ENCODE assay signal across 9 cellular contexts in the genomic region with DNA sequence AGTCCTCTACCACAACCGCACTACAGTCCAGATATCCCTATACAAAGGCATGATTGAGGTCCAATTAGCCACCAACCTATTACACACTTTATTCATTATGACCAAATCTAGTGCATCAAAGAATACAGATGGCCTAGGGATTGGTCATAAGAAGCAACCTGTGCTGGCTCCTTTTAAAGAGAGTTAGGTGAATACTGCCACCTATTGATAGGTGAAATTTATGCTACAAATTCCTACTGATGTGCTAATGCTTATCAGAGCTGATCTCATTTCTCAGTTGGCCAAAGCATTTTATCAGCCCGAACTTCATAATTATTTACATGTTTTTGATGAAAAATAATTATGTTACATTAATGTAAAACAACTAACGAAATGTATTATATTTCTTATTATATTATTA.
DNase-seq lines count a peak whose midpoint lies in the region; ATAC-seq, FAIRE-seq and TF ChIP-seq lines count a peak whose summit lies in the region.
"Had no signal": no experiment of that assay in that cellular context is flagged by ENCODE, and none has a peak within 500 bp of the region (broad histone marks: within the 10 kb centered on the region; RNA-seq: fewer than 3 reads in every experiment).

No MANE protein-coding gene starts in this region.

- BruUV-seq in K562 (replicated peaks; lab: Mats Ljungman, UMichigan) = no TSS peak

- no peak overlapping the region for H3K4me3 Mint-ChIP-seq in effector memory CD8-positive, alpha-beta T cell

- intact Hi-C loops in K562 (cut with micrococcal nuclease) = loop anchor here (2.0 kb wide), 1 partner anchor 793 kb away; no protein-coding TSS in a partner anchor

- no peaks in the 10 kb centered on the region for H3K9me1 ChIP-seq in K562 (ENCODE audit: control insufficient read depth, insufficient read depth, low read length)

- TF ChIP-seq CTCF in K562 (IDR thresholded peaks at IDR 0.05 in 2 of 3, conservative IDR thresholded peaks at IDR 0.05 in 1 of 3; ENCODE audit: insufficient read depth in 2 of 3, low read depth in 1 of 3, low read length in 3 of 3) = peak in 2 of 3 experiments; percentile 49 to 66; a peak in 5 of 6 replicates

- DNase-seq in GM03348 (ENCODE audit: low spot score) (peak; percentile 58), NCI-H345 treated with DMSO at 0.1 percent for 48 hours (lab: John Stamatoyannopoulos, UW; ENCODE audit: unreplicated experiment) (peak; percentile 0), K562 (ENCODE audit: extremely low read depth in 1 of 4, low spot score in 3 of 4) (peak; percentile 16 to 31 (median 18)), left lobe of liver (ENCODE audit: low spot score) (no peak)
- no peak for DNase-seq in stimulated activated CD4-positive, alpha-beta T cell treated with anti-CD3 and anti-CD28 coated beads, Interleukin-12 subunit alpha, Interleukin-12 subunit beta, amount 100 ng/mL, for 4 hours
- no peak for DNase-seq in activated CD8-positive, alpha-beta memory T cell treated with anti-CD3 and anti-CD28 coated beads for 24 hours
- DNase-seq in effector memory CD8-positive, alpha-beta T cell = no peak

- no peak overlapping the region for H3K27ac ChIP-seq in K562 (ENCODE audit: extremely low read depth, low read depth, low read length)
- H3K27ac ChIP-seq: skin epidermis had no signal

- TF ChIP-seq RAD21 in K562 (CRISPR knock-in tag; conservative IDR thresholded peaks at IDR 0.05 in 1 of 2, IDR thresholded peaks at IDR 0.05 in 1 of 2) = peak; percentile 40 to 62; a peak in 3 of 4 replicates

- no peak overlapping the region for H3K27ac Mint-ChIP-seq in effector memory CD8-positive, alpha-beta T cell

- no peaks in the 10 kb centered on the region for H3K36me3 ChIP-seq in K562 (ENCODE audit: control insufficient read depth, insufficient read depth, low read length)

- POLR2A ChIA-PET in K562 (lab: Yijun Ruan, JAX) = no interaction called here

- H3K4me2 ChIP-seq in K562 (ENCODE audit: insufficient read depth, low read length) = no peak overlapping the region

- no peak overlapping the region for H2AFZ ChIP-seq in K562 (ENCODE audit: low read depth, low read length)

- CTCF ChIA-PET in K562 (lab: Yijun Ruan, JAX; ENCODE audit: low intra/inter-chr PET ratio) = interaction anchor here (1.1 to 2.1 kb wide), 2 partner anchors 193 to 793 kb away, joined by 3 to 12 read pairs; no protein-coding TSS in a partner anchor

- no peak for TF ChIP-seq POLR2A in K562 (conservative IDR thresholded peaks at IDR 0.05)

- no peaks in the 10 kb centered on the region for H3K79me2 ChIP-seq in K562 (ENCODE audit: control insufficient read depth, insufficient read depth, low read length)

- no peaks in the 10 kb centered on the region for H3K9me3 ChIP-seq in K562 (replicated peaks; ENCODE audit: control insufficient read depth, insufficient read depth, low read depth, low read length)

- H4K20me1 ChIP-seq in K562 (replicated peaks; ENCODE audit: control insufficient read depth, insufficient read depth, low read length) = no peaks in the 10 kb centered on the region

- no peak overlapping the region for H3K4me3 ChIP-seq in K562
- H3K4me3 ChIP-seq: skin epidermis had no signal

- in situ Hi-C loops in K562 (cut with MboI) = loop anchor here (25.0 kb wide), 1 partner anchor 782 kb away; no protein-coding TSS in a partner anchor

- no peak for TF ChIP-seq EP300 in K562 (IDR thresholded peaks at IDR 0.05; ENCODE audit: low read length)

- peaks cover 14 to 28% of the 10 kb centered on the region in 2 donors for H3K27me3 Mint-ChIP-seq in effector memory CD8-positive, alpha-beta T cell

- ATAC-seq in HG02885 (IDR thresholded peaks at IDR 0.05; ENCODE audit: poor library complexity, unreplicated experiment) (peak; percentile 73), K562 (peak; percentile 72), left lobe of liver (peak; percentile 97)
- ATAC-seq in effector memory CD8-positive, alpha-beta T cell (replicated peaks) = no peak

- no peaks in the 10 kb centered on the region for H3K4me1 ChIP-seq in K562 (replicated peaks in 1 of 2; ENCODE audit: control insufficient read depth in 2 of 2, insufficient read depth in 2 of 2, low read length in 2 of 2)

- no peaks in the 10 kb centered on the region for H3K4me1 Mint-ChIP-seq in effector memory CD8-positive, alpha-beta T cell (ENCODE audit: low read depth in 2 of 2)

- 0% methylated on average over 3 of the region's 3 CpGs for WGBS in K562 (ENCODE audit: insufficient coverage, low coverage, missing lambda C conversion rate)

- H3K9me3 Mint-ChIP-seq in effector memory CD8-positive, alpha-beta T cell = no peaks in the 10 kb centered on the region

- H3K27me3 ChIP-seq in K562 (ENCODE audit: control insufficient read depth in 2 of 2, insufficient read depth in 2 of 2, low read length in 2 of 2) = no peaks in the 10 kb centered on the region

- peak; percentile 83 for FAIRE-seq in K562 (lab: Jason Lieb, UNC)

- no peaks in the 10 kb centered on the region for H3K36me3 Mint-ChIP-seq in effector memory CD8-positive, alpha-beta T cell (ENCODE audit: insufficient read depth)

- no peak overlapping the region for H3K9ac ChIP-seq in K562 (ENCODE audit: insufficient read depth in 1 of 2, low read depth in 2 of 2, low read length in 2 of 2)

TF ChIP-seq in K562, 482 proteins besides CTCF, POLR2A, EP300 and RAD21:
- TF ChIP-seq SMC3 (conservative IDR thresholded peaks at IDR 0.05; ENCODE audit: insufficient read depth, low read depth, low read length) (peak; percentile 31; the same call in 1 of the 2 replicates), GATA2 (CRISPR knock-in tag; IDR thresholded peaks at IDR 0.05) (no peak)

Comparison
In these comparisons a context has a peak if more than half of its experiments do, and no peak if none do; other contexts are left out.
1. DNase-seq: peak in GM03348 (single experiment), NCI-H345 treated with DMSO at 0.1 percent for 48 hours (single experiment) and K562 (4 of 4); none in left lobe of liver (single experiment), stimulated activated CD4-positive, alpha-beta T cell treated with anti-CD3 and anti-CD28 coated beads, Interleukin-12 subunit alpha, Interleukin-12 subunit beta, amount 100 ng/mL, for 4 hours (single experiment), activated CD8-positive, alpha-beta memory T cell treated with anti-CD3 and anti-CD28 coated beads for 24 hours (single experiment) and effector memory CD8-positive, alpha-beta T cell (0 of 3).